Comparison of ENCODE assay signal across 20 cellular contexts in genomic region chr16:60989592-60989991, GRCh38.
DNase-seq lines count a peak whose midpoint lies in the region; ATAC-seq and TF ChIP-seq lines count a peak whose summit lies in the region.
"Had no signal": no experiment of that assay in that cellular context is flagged by ENCODE, and none has a peak within 500 bp of the region (broad histone marks: within the 10 kb centered on the region; RNA-seq: fewer than 3 reads in every experiment).

No MANE protein-coding gene starts in this region.

- peak; percentile 45 for DNase-seq in A673 (ENCODE audit: low spot score)
- DNase-seq in NCI-H1417 treated with DMSO at 0.1 percent for 48 hours (lab: John Stamatoyannopoulos, UW): peak; percentile 6
- peak; percentile 30 for DNase-seq in SK-N-DZ (ENCODE audit: low spot score)
- peak; percentile 66 for DNase-seq in astrocyte of the hippocampus (ENCODE audit: low read depth, low spot score)
- DNase-seq in activated CD4-positive, alpha-beta T cell treated with anti-CD3 and anti-CD28 coated beads, Interleukin-2, amount 50 U/mL, for 4 hours: no peak
- DNase-seq in mesenteric fat pad (ENCODE audit: low spot score): no peak
- DNase-seq in NCI-H1105 (lab: John Stamatoyannopoulos, UW): no peak
- DNase-seq: ACHN; BE2C; C1 segment of cervical spinal cord; Caco-2; Calu3; CD4-positive, CD25-positive, alpha-beta regulatory T cell; CD8-positive, alpha-beta T cell; DMS79 treated with DMSO at 0.1 percent for 48 hours; GF-D8 had no signal

- no peaks in the 10 kb centered on the region for H3K36me3 ChIP-seq in A673 (ENCODE audit: insufficient read depth, low read length, poor library complexity, severe bottlenecking)
- H3K36me3 ChIP-seq: BE2C, BLaER1 had no signal

- intact Hi-C loops in A673 (cut with micrococcal nuclease; ENCODE audit: unreplicated experiment): no loop called here

- BruUV-seq in A673 (replicated peaks; lab: Mats Ljungman, UMichigan): no TSS peak

- CTCF ChIA-PET in A673 (lab: Charles Lee): no interaction called here

- H3K4me3 ChIP-seq in A673 (ENCODE audit: low read depth, low read length, poor library complexity, severe bottlenecking): no peak overlapping the region
- H3K4me3 ChIP-seq: A549, BLaER1 had no signal

- POLR2A ChIA-PET in A673 (lab: Charles Lee; ENCODE audit: low non-redundant PET): no interaction called here

- H3K27ac ChIP-seq in A673 (ENCODE audit: low read depth, low read length, poor library complexity, severe bottlenecking): no peak overlapping the region
- H3K27ac ChIP-seq: 22Rv1, A549, BLaER1 had no signal

- no peak for TF ChIP-seq CTCF in A673 (conservative IDR thresholded peaks at IDR 0.05; ENCODE audit: low read depth, low read length)

- H3K9me3 ChIP-seq in A673 (ENCODE audit: low read depth, low read length, poor library complexity, severe bottlenecking): no peaks in the 10 kb centered on the region
- H3K9me3 ChIP-seq: A549, BE2C, BLaER1, Caco-2 had no signal

- H3K27me3 ChIP-seq in A673 (replicated peaks; ENCODE audit: insufficient read depth, low read depth, low read length, poor library complexity): peaks cover 11% of the 10 kb centered on the region
- H3K27me3 ChIP-seq: BE2C, BLaER1 had no signal

- peaks cover 7% of the 10 kb centered on the region for H3K4me1 ChIP-seq in A673 (ENCODE audit: insufficient read depth, low read length, poor library complexity, severe bottlenecking)
- H3K4me1 ChIP-seq: A549, BE2C, BLaER1, Caco-2 had no signal

- no peak for ATAC-seq in activated CD4-positive, CD25-positive, alpha-beta regulatory T cell treated with anti-CD3 and anti-CD28 coated beads, Interleukin-2, amount 50 U/mL, for 24 hours
- ATAC-seq: A549; CD8-positive, alpha-beta T cell had no signal

Comparison
In these comparisons a context has a peak if more than half of its experiments do, and no peak if none do; other contexts are left out.
1. DNase-seq: peak in A673 (single experiment), NCI-H1417 treated with DMSO at 0.1 percent for 48 hours (single experiment), SK-N-DZ (single experiment) and astrocyte of the hippocampus (single experiment); none in activated CD4-positive, alpha-beta T cell treated with anti-CD3 and anti-CD28 coated beads, Interleukin-2, amount 50 U/mL, for 4 hours (0 of 2), mesenteric fat pad (single experiment) and NCI-H1105 (single experiment).